In genomic region chr10:90858489-90858968, GRCh38 we compare ENCODE assay signal across 8 cellular contexts. TPM values are rescaled to one million over a fixed set of nuclear protein-coding genes. Genes with fewer than 3 reads are reported as not detected.
A peak's percentile ranks its signal among the peaks of the same experiment; 100 is the strongest.
DNase-seq lines count a peak whose midpoint lies in the region; ATAC-seq and TF ChIP-seq lines count a peak whose summit lies in the region.

No MANE protein-coding gene starts in this region.

- H3K4me1 ChIP-seq in H9 (ENCODE audit: insufficient read depth, low read length) (no peaks in the 10 kb centered on the region), left ventricle myocardium inferior (peaks cover 10% of the 10 kb centered on the region)

- no peak overlapping the region for H3K14ac ChIP-seq in H9 (ENCODE audit: insufficient read depth, low read length)

- no peaks in the 10 kb centered on the region for H3K79me2 ChIP-seq in H9 (ENCODE audit: insufficient read depth, low read length)

- peaks cover 13 to 48% of the 10 kb centered on the region in 2 experiments for H3K4me1 Mint-ChIP-seq in H9

- no peaks in the 10 kb centered on the region for H3K36me3 ChIP-seq in left ventricle myocardium inferior

- H4K5ac ChIP-seq in H9 (ENCODE audit: insufficient read length, low read depth, low read length), result no peak overlapping the region

- H3K27me3 Mint-ChIP-seq in H9 (ENCODE audit: low read depth), result peaks cover 24% of the 10 kb centered on the region

- peak overlapping the region; percentile 77 for H2AFZ ChIP-seq in H9 (ENCODE audit: low read length)

- H3K27me3 ChIP-seq in H9 (ENCODE audit: insufficient read depth, low read length), result peaks cover 11% of the 10 kb centered on the region; the same call in 1 of the 2 replicates
- peaks cover 52% of the 10 kb centered on the region for H3K27me3 ChIP-seq in left ventricle myocardium inferior (ENCODE audit: low read depth)

- H3K4ac ChIP-seq in H9 (ENCODE audit: low read depth, low read length), result no peak overlapping the region

- H4K91ac ChIP-seq in H9 (ENCODE audit: insufficient read length, low read depth, low read length), result no peak overlapping the region

- peak overlapping the region; percentile 77 to 89 for H3K4me3 Mint-ChIP-seq in H9

- H3K23me2 ChIP-seq in H9 (ENCODE audit: insufficient read length, low read depth, low read length, poor library complexity, severe bottlenecking), result peaks cover 9% of the 10 kb centered on the region

- H3K27ac ChIP-seq in H9 (ENCODE audit: insufficient read length, low read depth, low read length) (no peak overlapping the region), left ventricle myocardium inferior (replicated peaks) (peak overlapping the region; percentile 55)

- intact Hi-C loops in left ventricle myocardium inferior (cut with micrococcal nuclease), result no loop called here

- H3K18ac ChIP-seq in H9 (ENCODE audit: insufficient read length, low read depth, low read length), result no peak overlapping the region

- no peaks in the 10 kb centered on the region for H3K36me3 Mint-ChIP-seq in H9 (ENCODE audit: insufficient read depth in 1 of 3, low read depth in 3 of 3)

- H2AK5ac ChIP-seq in H9 (ENCODE audit: insufficient read length, low read length), result no peak overlapping the region

- H3K9me3 Mint-ChIP-seq in H9, result no peaks in the 10 kb centered on the region; a peak in 1 of 5 replicates

- no peak overlapping the region for H3T11ph ChIP-seq in H9 (ENCODE audit: low read length)

- no peak for TF ChIP-seq CTCF in H9 (conservative IDR thresholded peaks at IDR 0.05)
- TF ChIP-seq CTCF in WI38 (IDR thresholded peaks at IDR 0.05; ENCODE audit: low read depth, low read length), result no peak
- TF ChIP-seq CTCF in left ventricle myocardium inferior (IDR thresholded peaks at IDR 0.05; ENCODE audit: borderline replicate concordance), result no peak

- H3K23ac ChIP-seq in H9 (ENCODE audit: insufficient read length, low read depth, low read length), result no peak overlapping the region

- no peak overlapping the region for H2BK20ac ChIP-seq in H9 (ENCODE audit: low read depth, low read length, poor library complexity, severe bottlenecking)

- H3K4me2 ChIP-seq in H9 (ENCODE audit: insufficient read depth, insufficient read length, low read length), result peak overlapping the region; percentile 61

- H2BK15ac ChIP-seq in H9 (ENCODE audit: low read depth, low read length), result no peak overlapping the region

- H3K9ac ChIP-seq in H9 (ENCODE audit: extremely low read depth, insufficient read length, low read length), result no peak overlapping the region

- no peak overlapping the region for H2BK5ac ChIP-seq in H9 (ENCODE audit: insufficient read length, low read length)

- H3K27ac Mint-ChIP-seq in H9, result peak overlapping the region in 1 of 3 experiments; percentile 55; a peak in 1 of 7 replicates

- H2BK120ac ChIP-seq in H9 (ENCODE audit: low read depth, low read length, poor library complexity, severe bottlenecking), result no peak overlapping the region

- no peaks in the 10 kb centered on the region for H4K20me1 ChIP-seq in H9 (ENCODE audit: control insufficient read depth, insufficient read depth, insufficient read length)

- H2BK12ac ChIP-seq in H9 (ENCODE audit: insufficient read length, low read depth, low read length), result no peak overlapping the region

- no peak overlapping the region for H3K56ac ChIP-seq in H9 (ENCODE audit: insufficient read length, low read depth, low read length)

- H4K8ac ChIP-seq in H9 (replicated peaks; ENCODE audit: insufficient read length, low read depth, low read length), result no peak overlapping the region

- peak overlapping the region; percentile 66 for H3K4me3 ChIP-seq in WI38 (ENCODE audit: low read depth, low read length)
- H3K4me3 ChIP-seq in left ventricle myocardium inferior, result peak overlapping the region; percentile 74
- peak overlapping the region; percentile 71 for H3K4me3 ChIP-seq in skeletal muscle cell (ENCODE audit: low read depth, low read length)

- H3K79me1 ChIP-seq in H9 (ENCODE audit: insufficient read depth, low read depth, low read length, poor library complexity, severe bottlenecking), result no peaks in the 10 kb centered on the region

- no peak for DNase-seq in H9
- DNase-seq in left ventricle myocardium inferior, result no peak
- no peak for DNase-seq in skeletal muscle cell (ENCODE audit: low read depth)
- no peak for DNase-seq in EL
- DNase-seq in SW 1271 (lab: John Stamatoyannopoulos, UW), result no peak
- no peak for DNase-seq in germinal center (ENCODE audit: low spot score)

- no peak for ATAC-seq in GM21360 (IDR thresholded peaks at IDR 0.05; ENCODE audit: unreplicated experiment)

- WGBS in H9 (ENCODE audit: extremely low coverage, insufficient read length, low lambda C conversion rate), result no CpG with 5 or more reads among the region's 9 CpGs

- H3K9me3 ChIP-seq in H9 (ENCODE audit: control insufficient read depth, low read depth, low read length) (no peaks in the 10 kb centered on the region), left ventricle myocardium inferior (replicated peaks) (no peaks in the 10 kb centered on the region)

RNA-seq across cellular contexts. Expression of gene HTR7, which starts 0.7 kb away (rescaled TPM):
- total RNA-seq in H9 (2021), result 20.2 and 21.3 TPM in 2 replicates
- total RNA-seq in left ventricle myocardium inferior, result 0.22 TPM

RNA-seq across cellular contexts. Expression of gene RPP30, which starts 13.2 kb away (rescaled TPM):
- total RNA-seq in H9 (2021) (70.0 and 77.7 TPM in 2 replicates), left ventricle myocardium inferior (31.6 TPM)

Comparison
In these comparisons a context has a peak if more than half of its experiments do, and no peak if none do; other contexts are left out.
1. RNA of gene HTR7, which starts 0.7 kb away (total RNA-seq): 20.2 to 21.3 TPM in H9; 0.22 TPM in left ventricle myocardium inferior (single experiment); every median in the first group is over 10 times any median in the second.
2. Peak in every context shown above with its lines, with median percentiles within 50 percentile points of each other: H3K4me3 ChIP-seq.